In genomic region chr1:215132156-215132555, GRCh38 we compare ENCODE assay signal across 23 cellular contexts. TPM values are rescaled to one million over a fixed set of nuclear protein-coding genes. Genes with fewer than 3 reads are reported as not detected.
A peak's percentile ranks its signal among the peaks of the same experiment; 100 is the strongest.
DNase-seq lines count a peak whose midpoint lies in the region; ATAC-seq and TF ChIP-seq lines count a peak whose summit lies in the region.
"Had no signal": no experiment of that assay in that cellular context is flagged by ENCODE, and none has a peak within 500 bp of the region (broad histone marks: within the 10 kb centered on the region; RNA-seq: fewer than 3 reads in every experiment).

No MANE protein-coding gene starts in this region.

- TF ChIP-seq CTCF in astrocyte of the spinal cord (IDR thresholded peaks at IDR 0.05; ENCODE audit: low read depth, low read length) (no peak), kidney epithelial cell (IDR thresholded peaks at IDR 0.05; ENCODE audit: insufficient read depth, low read length, poor library complexity, severe bottlenecking) (no peak), smooth muscle cell (IDR thresholded peaks at IDR 0.05; ENCODE audit: borderline replicate concordance, insufficient read depth, poor library complexity, severe bottlenecking) (no peak)

- H3K9me3 ChIP-seq in smooth muscle cell (replicated peaks; ENCODE audit: low read depth): no peaks in the 10 kb centered on the region
- H3K9me3 ChIP-seq: ascending aorta, esophagus squamous epithelium had no signal

- no peak overlapping the region for H2AFZ ChIP-seq in smooth muscle cell (ENCODE audit: low read depth)

- ATAC-seq in HG02840 (IDR thresholded peaks at IDR 0.05; ENCODE audit: low FRiP score, unreplicated experiment): no peak
- ATAC-seq in HG02678 (IDR thresholded peaks at IDR 0.05; ENCODE audit: unreplicated experiment): no peak
- ATAC-seq: activated T-cell treated with anti-CD3 and anti-CD28 coated beads, Interleukin-2, amount 50 U/mL, for 4 hours had no signal

- in situ Hi-C loops in astrocyte of the spinal cord (cut with HindIII; ENCODE audit: low sequenced_read_pairs): no loop called here

- DNase-seq in AG08395 (ENCODE audit: low spot score): peak; percentile 45
- DNase-seq in HT1080 (ENCODE audit: low read depth): peak; percentile 31
- peak; percentile 32 for DNase-seq in astrocyte of the spinal cord (ENCODE audit: low read depth, low spot score)
- peak; percentile 70 for DNase-seq in kidney epithelial cell (ENCODE audit: low read depth)
- DNase-seq in HUDEP-2 (lab: John Stamatoyannopoulos, UW; ENCODE audit: unreplicated experiment in 76 of 76): no peak
- no peak for DNase-seq in smooth muscle cell (lab: John Stamatoyannopoulos, UW; ENCODE audit: unreplicated experiment)
- DNase-seq: activated CD8-positive, alpha-beta memory T cell treated with anti-CD3 and anti-CD28 coated beads for 24 hours; activated naive CD4-positive, alpha-beta T cell treated with anti-CD3 and anti-CD28 coated beads, Interleukin-2, amount 10 ng/mL, durations not matched to agents 7 days and 5 days; activated T-cell treated with anti-CD3 and anti-CD28 coated beads, Interleukin-2, amount 50 U/mL, for 4 hours; C1 segment of cervical spinal cord; effector memory CD4-positive, alpha-beta T cell; esophagus squamous epithelium; head of caudate nucleus; KBM-7; NCI-H1048; NCI-H2081 treated with DMSO at 0.1 percent for 48 hours; NCI-H510A; RPMI8226; T-helper 9 cell had no signal

- H3F3A ChIP-seq in smooth muscle cell (ENCODE audit: low read depth): no peaks in the 10 kb centered on the region

- WGBS in smooth muscle cell (ENCODE audit: low lambda C conversion rate): 82% methylated on average over 2 of the region's 2 CpGs

- no peaks in the 10 kb centered on the region for H3K4me1 ChIP-seq in smooth muscle cell (ENCODE audit: low read depth)
- H3K4me1 ChIP-seq: ascending aorta, esophagus squamous epithelium had no signal

- H3K4me3 ChIP-seq in astrocyte of the spinal cord (ENCODE audit: low read depth, low read length) (no peak overlapping the region), kidney epithelial cell (ENCODE audit: low read depth, low read length) (no peak overlapping the region), smooth muscle cell (no peak overlapping the region)
- H3K4me3 ChIP-seq: ascending aorta, esophagus squamous epithelium, SK-N-MC had no signal

- H3K36me3 ChIP-seq in kidney epithelial cell (ENCODE audit: control insufficient read depth, insufficient read depth, low read length) (no peaks in the 10 kb centered on the region), smooth muscle cell (ENCODE audit: low read depth) (no peaks in the 10 kb centered on the region)
- H3K36me3 ChIP-seq: ascending aorta, esophagus squamous epithelium had no signal

- no peaks in the 10 kb centered on the region for H4K20me1 ChIP-seq in smooth muscle cell (ENCODE audit: low read depth)

- H3K27ac ChIP-seq in smooth muscle cell (ENCODE audit: low read depth): no peak overlapping the region
- H3K27ac ChIP-seq: ascending aorta, esophagus squamous epithelium, SK-N-MC had no signal

- no peak overlapping the region for H3K4me2 ChIP-seq in smooth muscle cell

- no peak overlapping the region for H3K9ac ChIP-seq in smooth muscle cell (ENCODE audit: low read depth)

- H3K27me3 ChIP-seq in kidney epithelial cell (ENCODE audit: control insufficient read depth, insufficient read depth, low read length) (no peaks in the 10 kb centered on the region), smooth muscle cell (ENCODE audit: low read depth) (no peaks in the 10 kb centered on the region)
- H3K27me3 ChIP-seq: ascending aorta, esophagus squamous epithelium had no signal

- H3K79me2 ChIP-seq in smooth muscle cell (ENCODE audit: low read depth): no peaks in the 10 kb centered on the region

RNA-seq across cellular contexts. Expression of gene KCNK2, which starts 49.6 kb away (rescaled TPM):
- 4.7 and 5.0 TPM in 2 replicates for total RNA-seq in HT1080 (2014; rRNA removed; shearing (Covaris generic))
- 1.8 and 2.8 TPM in 2 replicates for polyA plus RNA-seq in HT1080 (2015; cell fraction: cytosol; rRNA removed)
- 0.74 and 1.00 TPM in 2 replicates for polyA plus RNA-seq in HT1080 (2015; cell fraction: nucleus; rRNA removed)
- total RNA-seq in kidney epithelial cell: not detected in 2 replicates
- total RNA-seq in smooth muscle cell: not detected in 2 replicates
- polyA plus RNA-seq in smooth muscle cell: not detected in 2 replicates
- total RNA-seq: activated T-cell treated with anti-CD3 and anti-CD28 coated beads, Interleukin-2, amount 50 U/mL, for 4 hours had no signal

Comparison
In these comparisons a context has a peak if more than half of its experiments do, and no peak if none do; other contexts are left out.
1. DNase-seq: peak in AG08395 (single experiment), HT1080 (single experiment), astrocyte of the spinal cord (single experiment) and kidney epithelial cell (single experiment); none in HUDEP-2 (0 of 76) and smooth muscle cell (single experiment).